Comparison of ENCODE assay signal across 10 cellular contexts in genomic region chr10:104332243-104333036, GRCh38. TPM values are rescaled to one million over a fixed set of nuclear protein-coding genes. Genes with fewer than 3 reads are reported as not detected.
DNase-seq lines count a peak whose midpoint lies in the region; ATAC-seq and TF ChIP-seq lines count a peak whose summit lies in the region.
"Had no signal": no experiment of that assay in that cellular context is flagged by ENCODE, and none has a peak within 500 bp of the region (broad histone marks: within the 10 kb centered on the region; RNA-seq: fewer than 3 reads in every experiment).

No MANE protein-coding gene starts in this region.

- H3K27me3 ChIP-seq in adrenal gland: no peaks in the 10 kb centered on the region
- H3K27me3 ChIP-seq in iPS-18a (ENCODE audit: control insufficient read depth, insufficient read depth, low read length): no peaks in the 10 kb centered on the region
- no peaks in the 10 kb centered on the region for H3K27me3 ChIP-seq in smooth muscle cell (ENCODE audit: low read depth)
- peaks cover 7% of the 10 kb centered on the region for H3K27me3 ChIP-seq in BE2C
- no peaks in the 10 kb centered on the region for H3K27me3 ChIP-seq in WERI-Rb-1 (ENCODE audit: insufficient read depth, low read depth, severe bottlenecking)

- TF ChIP-seq POLR2A in adrenal gland (IDR thresholded peaks at IDR 0.05): no peak

- H3K9me3 ChIP-seq in HEK293 (ENCODE audit: control insufficient read depth, insufficient read depth, low read depth, low read length) (no peaks in the 10 kb centered on the region), adrenal gland (replicated peaks in 1 of 3) (no peaks in the 10 kb centered on the region), iPS-18a (ENCODE audit: control insufficient read depth, low read depth, low read length) (no peaks in the 10 kb centered on the region), smooth muscle cell (replicated peaks; ENCODE audit: low read depth) (no peaks in the 10 kb centered on the region), BE2C (no peaks in the 10 kb centered on the region), WERI-Rb-1 (ENCODE audit: severe bottlenecking) (no peaks in the 10 kb centered on the region)

- intact Hi-C loops in adrenal gland (cut with DNase I): no loop called here

- H3K4me1 ChIP-seq in HEK293 (ENCODE audit: control insufficient read depth, insufficient read depth, low read length) (peaks cover 47% of the 10 kb centered on the region), adrenal gland (replicated peaks in 1 of 2) (peaks cover 44 to 75% of the 10 kb centered on the region in 2 donors), iPS-18a (ENCODE audit: control insufficient read depth, low read depth, low read length) (peaks cover 91% of the 10 kb centered on the region), smooth muscle cell (ENCODE audit: low read depth) (peaks cover 81% of the 10 kb centered on the region), BE2C (no peaks in the 10 kb centered on the region)

- H2AFZ ChIP-seq in smooth muscle cell (ENCODE audit: low read depth): no peak overlapping the region

- H3K27ac ChIP-seq in HEK293 (ENCODE audit: extremely low read depth, low read depth, low read length): peak overlapping the region; percentile 73
- H3K27ac ChIP-seq in adrenal gland: peak overlapping the region in 2 of 5 donors; percentile 80 to 88
- no peak overlapping the region for H3K27ac ChIP-seq in iPS-18a (ENCODE audit: low read length)
- H3K27ac ChIP-seq in smooth muscle cell (ENCODE audit: low read depth): peak overlapping the region; percentile 99
- no peak overlapping the region for H3K27ac ChIP-seq in WERI-Rb-1

- DNase-seq in adrenal gland (peak in 4 of 7 donors; percentile 8 to 61 (median 18)), smooth muscle cell (lab: John Stamatoyannopoulos, UW; ENCODE audit: unreplicated experiment) (no peak), BE2C (no peak), UCSD-AML1 (lab: John Stamatoyannopoulos, UW; ENCODE audit: unreplicated experiment) (no peak), WERI-Rb-1 (no peak)
- DNase-seq: hippocampal formation, NCI-H82 had no signal

- TF ChIP-seq CTCF in HEK293 (tag by site-specific recombination; IDR thresholded peaks at IDR 0.05) (no peak), adrenal gland (IDR thresholded peaks at IDR 0.05) (no peak), smooth muscle cell (IDR thresholded peaks at IDR 0.05; ENCODE audit: borderline replicate concordance, insufficient read depth, poor library complexity, severe bottlenecking) (no peak), BE2C (IDR thresholded peaks at IDR 0.05; ENCODE audit: low read depth, low read length) (no peak), WERI-Rb-1 (IDR thresholded peaks at IDR 0.05; ENCODE audit: low read depth, low read length) (no peak)

- no peaks in the 10 kb centered on the region for H3K36me3 ChIP-seq in HEK293 (ENCODE audit: control insufficient read depth in 2 of 2, insufficient read depth in 1 of 2, low read length in 2 of 2)
- no peaks in the 10 kb centered on the region for H3K36me3 ChIP-seq in adrenal gland (replicated peaks in 1 of 2)
- H3K36me3 ChIP-seq in iPS-18a (ENCODE audit: control insufficient read depth, low read depth, low read length): no peaks in the 10 kb centered on the region
- H3K36me3 ChIP-seq in smooth muscle cell (ENCODE audit: low read depth): no peaks in the 10 kb centered on the region
- H3K36me3 ChIP-seq in BE2C: no peaks in the 10 kb centered on the region
- no peaks in the 10 kb centered on the region for H3K36me3 ChIP-seq in WERI-Rb-1

- POLR2A ChIA-PET in HEK293 (lab: Yijun Ruan, JAX): no interaction called here

- peaks cover 35% of the 10 kb centered on the region for H3F3A ChIP-seq in smooth muscle cell (ENCODE audit: low read depth)

- H3K9ac ChIP-seq in iPS-18a (ENCODE audit: low read length): peak overlapping the region; percentile 21
- peak overlapping the region; percentile 97 for H3K9ac ChIP-seq in smooth muscle cell (ENCODE audit: low read depth)

- peak overlapping the region; percentile 83 for H3K4me2 ChIP-seq in smooth muscle cell

- H3K79me2 ChIP-seq in smooth muscle cell (ENCODE audit: low read depth): peaks cover 62% of the 10 kb centered on the region

- CTCF ChIA-PET in HEK293 (lab: Yijun Ruan, JAX): interaction anchor here (1.1 to 2.8 kb wide), 2 partner anchors 25 to 27 kb away, joined by 3 to 13 read pairs; no protein-coding TSS in a partner anchor

- 81 to 85% (median 82%) methylated on average over 11 of the region's 11 CpGs for WGBS in adrenal gland, 4 donors
- WGBS in smooth muscle cell (ENCODE audit: low lambda C conversion rate): 84% methylated on average over 11 of the region's 11 CpGs

- H3K4me3 ChIP-seq in HEK293 (ENCODE audit: low read depth, low read length) (no peak overlapping the region), adrenal gland (no peak overlapping the region), iPS-18a (ENCODE audit: low read length) (no peak overlapping the region), smooth muscle cell (no peak overlapping the region), BE2C (ENCODE audit: low read depth, low read length) (no peak overlapping the region), WERI-Rb-1 (ENCODE audit: low read depth, low read length) (no peak overlapping the region)

- no peak for ATAC-seq in HG02763 (IDR thresholded peaks at IDR 0.05; ENCODE audit: unreplicated experiment)

- peaks cover 89% of the 10 kb centered on the region for H4K20me1 ChIP-seq in smooth muscle cell (ENCODE audit: low read depth)

TF ChIP-seq in HEK293, 187 proteins besides CTCF, POLR2A, EP300 and RAD21:
- TF ChIP-seq ZNF10 (tag by site-specific recombination; IDR thresholded peaks at IDR 0.05) (peak; percentile 78; the same call in 1 of the 2 replicates), SALL2 (tag by site-specific recombination; IDR thresholded peaks at IDR 0.05; ENCODE audit: borderline replicate concordance) (no peak), KLF17 (tag by site-specific recombination; IDR thresholded peaks at IDR 0.05) (no peak), ZNF626 (tag by site-specific recombination; IDR thresholded peaks at IDR 0.05) (no peak), ZNF423 (tag by site-specific recombination; IDR thresholded peaks at IDR 0.05) (no peak), ZNF404 (tag by site-specific recombination; IDR thresholded peaks at IDR 0.05) (no peak), FEZF1 (tag by site-specific recombination; IDR thresholded peaks at IDR 0.05) (peak; percentile 62)

RNA-seq across cellular contexts. Expression of gene ITPRIP, which starts 5.8 kb away (rescaled TPM):
- total RNA-seq in adrenal gland (10 to 100 TPM; 18.3 to 27.0 (median 21.9) TPM), smooth muscle cell (26.5 and 33.6 TPM in 2 replicates)
- polyA plus RNA-seq in adrenal gland (10 to 100 TPM; 11.4 to 13.1 (median 12.1) TPM), smooth muscle cell (44.5 and 59.3 TPM in 2 replicates)
- not detected for polyA plus RNA-seq in BE2C (2012; ENCODE audit: insufficient read depth, insufficient read length, low read depth)

RNA-seq across cellular contexts. Expression of gene CFAP58, which starts 21.2 kb away (rescaled TPM):
- total RNA-seq in adrenal gland (1 to 10 TPM in 2 of 8 donors, under 1 TPM in 6; 0.11 to 2.9 (median 0.67) TPM), smooth muscle cell (0.04 and 0.54 TPM in 2 replicates)
- polyA plus RNA-seq in adrenal gland (1 to 10 TPM in 2 of 3 donors, under 1 TPM in 1; 0.42 to 1.3 (median 1.1) TPM), smooth muscle cell (0.39 and 0.73 TPM in 2 replicates)
- not detected for polyA plus RNA-seq in BE2C (2012; ENCODE audit: insufficient read depth, insufficient read length, low read depth)

Comparison
In these comparisons a context has a peak if more than half of its experiments do, and no peak if none do; other contexts are left out.
1. H3K27ac ChIP-seq: peak in HEK293 (single experiment) and smooth muscle cell (single experiment); none in iPS-18a (single experiment) and WERI-Rb-1 (single experiment).
2. DNase-seq: peak in adrenal gland (4 of 7); none in smooth muscle cell (single experiment), BE2C (single experiment), UCSD-AML1 (single experiment) and WERI-Rb-1 (single experiment).